1 cellular context compared by ENCODE assay signal in the genomic region with DNA sequence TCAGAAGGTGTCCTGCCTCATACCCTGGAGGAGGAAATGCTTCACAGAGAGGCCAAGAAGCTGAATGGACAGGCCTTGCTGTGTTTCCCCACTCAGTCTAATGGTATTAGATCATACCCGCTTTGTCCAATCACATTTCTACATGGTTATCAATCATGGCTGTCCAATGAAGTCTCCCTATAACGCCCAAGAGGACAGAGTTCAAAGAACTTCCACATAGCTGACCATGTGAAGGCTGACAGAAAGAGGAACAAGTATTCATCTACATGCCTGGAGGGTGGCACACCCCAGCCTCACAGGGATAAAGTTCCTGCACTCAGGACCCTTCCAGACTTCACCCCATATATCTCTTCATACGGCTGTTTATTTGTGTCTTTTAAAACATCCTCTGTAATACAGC.
TF ChIP-seq lines count a peak whose summit lies in the region.

No MANE protein-coding gene starts in this region.

TF ChIP-seq in GM23338, 12 proteins besides CTCF, POLR2A, EP300 and RAD21 (continued from another document):
- TF ChIP-seq, protein P1, sequence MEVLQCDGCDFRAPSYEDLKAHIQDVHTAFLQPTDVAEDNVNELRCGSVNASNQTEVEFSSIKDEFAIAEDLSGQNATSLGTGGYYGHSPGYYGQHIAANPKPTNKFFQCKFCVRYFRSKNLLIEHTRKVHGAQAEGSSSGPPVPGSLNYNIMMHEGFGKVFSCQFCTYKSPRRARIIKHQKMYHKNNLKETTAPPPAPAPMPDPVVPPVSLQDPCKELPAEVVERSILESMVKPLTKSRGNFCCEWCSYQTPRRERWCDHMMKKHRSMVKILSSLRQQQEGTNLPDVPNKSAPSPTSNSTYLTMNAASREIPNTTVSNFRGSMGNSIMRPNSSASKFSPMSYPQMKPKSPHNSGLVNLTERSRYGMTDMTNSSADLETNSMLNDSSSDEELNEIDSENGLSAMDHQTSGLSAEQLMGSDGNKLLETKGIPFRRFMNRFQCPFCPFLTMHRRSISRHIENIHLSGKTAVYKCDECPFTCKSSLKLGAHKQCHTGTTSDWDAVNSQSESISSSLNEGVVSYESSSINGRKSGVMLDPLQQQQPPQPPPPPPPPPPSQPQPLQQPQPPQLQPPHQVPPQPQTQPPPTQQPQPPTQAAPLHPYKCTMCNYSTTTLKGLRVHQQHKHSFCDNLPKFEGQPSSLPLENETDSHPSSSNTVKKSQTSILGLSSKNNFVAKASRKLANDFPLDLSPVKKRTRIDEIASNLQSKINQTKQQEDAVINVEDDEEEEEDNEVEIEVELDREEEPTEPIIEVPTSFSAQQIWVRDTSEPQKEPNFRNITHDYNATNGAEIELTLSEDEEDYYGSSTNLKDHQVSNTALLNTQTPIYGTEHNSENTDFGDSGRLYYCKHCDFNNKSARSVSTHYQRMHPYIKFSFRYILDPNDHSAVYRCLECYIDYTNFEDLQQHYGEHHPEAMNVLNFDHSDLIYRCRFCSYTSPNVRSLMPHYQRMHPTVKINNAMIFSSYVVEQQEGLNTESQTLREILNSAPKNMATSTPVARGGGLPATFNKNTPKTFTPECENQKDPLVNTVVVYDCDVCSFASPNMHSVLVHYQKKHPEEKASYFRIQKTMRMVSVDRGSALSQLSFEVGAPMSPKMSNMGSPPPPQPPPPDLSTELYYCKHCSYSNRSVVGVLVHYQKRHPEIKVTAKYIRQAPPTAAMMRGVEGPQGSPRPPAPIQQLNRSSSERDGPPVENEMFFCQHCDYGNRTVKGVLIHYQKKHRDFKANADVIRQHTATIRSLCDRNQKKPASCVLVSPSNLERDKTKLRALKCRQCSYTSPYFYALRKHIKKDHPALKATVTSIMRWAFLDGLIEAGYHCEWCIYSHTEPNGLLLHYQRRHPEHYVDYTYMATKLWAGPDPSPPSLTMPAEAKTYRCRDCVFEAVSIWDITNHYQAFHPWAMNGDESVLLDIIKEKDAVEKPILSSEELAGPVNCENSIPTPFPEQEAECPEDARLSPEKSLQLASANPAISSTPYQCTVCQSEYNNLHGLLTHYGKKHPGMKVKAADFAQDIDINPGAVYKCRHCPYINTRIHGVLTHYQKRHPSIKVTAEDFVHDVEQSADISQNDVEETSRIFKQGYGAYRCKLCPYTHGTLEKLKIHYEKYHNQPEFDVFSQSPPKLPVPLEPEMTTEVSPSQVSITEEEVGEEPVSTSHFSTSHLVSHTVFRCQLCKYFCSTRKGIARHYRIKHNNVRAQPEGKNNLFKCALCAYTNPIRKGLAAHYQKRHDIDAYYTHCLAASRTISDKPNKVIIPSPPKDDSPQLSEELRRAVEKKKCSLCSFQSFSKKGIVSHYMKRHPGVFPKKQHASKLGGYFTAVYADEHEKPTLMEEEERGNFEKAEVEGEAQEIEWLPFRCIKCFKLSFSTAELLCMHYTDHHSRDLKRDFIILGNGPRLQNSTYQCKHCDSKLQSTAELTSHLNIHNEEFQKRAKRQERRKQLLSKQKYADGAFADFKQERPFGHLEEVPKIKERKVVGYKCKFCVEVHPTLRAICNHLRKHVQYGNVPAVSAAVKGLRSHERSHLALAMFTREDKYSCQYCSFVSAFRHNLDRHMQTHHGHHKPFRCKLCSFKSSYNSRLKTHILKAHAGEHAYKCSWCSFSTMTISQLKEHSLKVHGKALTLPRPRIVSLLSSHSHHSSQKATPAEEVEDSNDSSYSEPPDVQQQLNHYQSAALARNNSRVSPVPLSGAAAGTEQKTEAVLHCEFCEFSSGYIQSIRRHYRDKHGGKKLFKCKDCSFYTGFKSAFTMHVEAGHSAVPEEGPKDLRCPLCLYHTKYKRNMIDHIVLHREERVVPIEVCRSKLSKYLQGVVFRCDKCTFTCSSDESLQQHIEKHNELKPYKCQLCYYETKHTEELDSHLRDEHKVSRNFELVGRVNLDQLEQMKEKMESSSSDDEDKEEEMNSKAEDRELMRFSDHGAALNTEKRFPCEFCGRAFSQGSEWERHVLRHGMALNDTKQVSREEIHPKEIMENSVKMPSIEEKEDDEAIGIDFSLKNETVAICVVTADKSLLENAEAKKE (CRISPR knock-in tag; IDR thresholded peaks at IDR 0.05) = no peak
- TF ChIP-seq EZH2phosphoT487 (IDR thresholded peaks at IDR 0.05; ENCODE audit: unreplicated experiment) = no peak
- no peak for TF ChIP-seq ETS1 (IDR thresholded peaks at IDR 0.05)
- TF ChIP-seq CREB1 (CRISPR knock-in tag; IDR thresholded peaks at IDR 0.05; ENCODE audit: low read depth) = no peak
- no peak for TF ChIP-seq ZNF331 (CRISPR knock-in tag; IDR thresholded peaks at IDR 0.05; ENCODE audit: low read depth)
- TF ChIP-seq ZNF114 (CRISPR knock-in tag; IDR thresholded peaks at IDR 0.05) = no peak
- no peak for TF ChIP-seq NANOG (IDR thresholded peaks at IDR 0.05; ENCODE audit: borderline replicate concordance)
